Comparison of ENCODE assay signal across 8 cellular contexts in genomic region chr12:48936379-48936979, GRCh38. TPM values are rescaled to one million over a fixed set of nuclear protein-coding genes. Genes with fewer than 3 reads are reported as not detected.
DNase-seq lines count a peak whose midpoint lies in the region; ATAC-seq and TF ChIP-seq lines count a peak whose summit lies in the region.

No MANE protein-coding gene starts in this region.

- no peak overlapping the region for H2BK12ac ChIP-seq in neuronal stem cell (ENCODE audit: low read length)

- no peak overlapping the region for H2AFZ ChIP-seq in neuronal stem cell (ENCODE audit: low read length)

- H3K9me3 ChIP-seq in neuronal stem cell (replicated peaks in 1 of 2; ENCODE audit: control insufficient read depth in 2 of 2, insufficient read depth in 1 of 2, low read depth in 1 of 2, low read length in 2 of 2) = no peaks in the 10 kb centered on the region

- H3K27ac ChIP-seq in HL-60 (replicated peaks) (no peak overlapping the region), neuronal stem cell (replicated peaks; ENCODE audit: low read length) (no peak overlapping the region)

- no peaks in the 10 kb centered on the region for H3K79me1 ChIP-seq in neuronal stem cell (ENCODE audit: low read depth, low read length)

- H3K4me1 ChIP-seq in neuronal stem cell (ENCODE audit: control insufficient read depth in 2 of 2, insufficient read depth in 1 of 2, low read depth in 1 of 2, low read length in 2 of 2) = no peaks in the 10 kb centered on the region

- H3K23ac ChIP-seq in neuronal stem cell (ENCODE audit: low read depth, low read length, poor library complexity) = no peak overlapping the region

- H2BK15ac ChIP-seq in neuronal stem cell (ENCODE audit: low read length) = no peak overlapping the region

- H2AK5ac ChIP-seq in neuronal stem cell (ENCODE audit: low read depth, low read length) = no peak overlapping the region

- no peak overlapping the region for H2BK120ac ChIP-seq in neuronal stem cell (ENCODE audit: low read depth, low read length)

- no peak overlapping the region for H2BK5ac ChIP-seq in neuronal stem cell (ENCODE audit: low read length)

- H3K27me3 ChIP-seq in HL-60 (ENCODE audit: insufficient read depth, poor library complexity, severe bottlenecking) = no peaks in the 10 kb centered on the region
- no peaks in the 10 kb centered on the region for H3K27me3 ChIP-seq in neuronal stem cell (ENCODE audit: control insufficient read depth in 3 of 3, insufficient read depth in 3 of 3, low read depth in 1 of 3, low read length in 3 of 3)

- no peak overlapping the region for H3K4me2 ChIP-seq in neuronal stem cell (ENCODE audit: insufficient read depth, low read length, poor library complexity, severe bottlenecking)

- TF ChIP-seq CTCF in HL-60 (IDR thresholded peaks at IDR 0.05; ENCODE audit: insufficient read depth, low read length) (peak; percentile 93), fibroblast of pulmonary artery (IDR thresholded peaks at IDR 0.05; ENCODE audit: low read length, missing control alignments) (peak; percentile 94)

- no peak overlapping the region for H4K91ac ChIP-seq in neuronal stem cell (ENCODE audit: low read depth, low read length, poor library complexity)

- H3K9ac ChIP-seq in neuronal stem cell (ENCODE audit: low read depth, low read length, poor library complexity) = no peak overlapping the region

- peaks cover 57 to 93% of the 10 kb centered on the region in 2 donors for H3K36me3 ChIP-seq in neuronal stem cell (replicated peaks in 1 of 2; ENCODE audit: control insufficient read depth in 2 of 2, insufficient read depth in 2 of 2, low read length in 2 of 2)

- ATAC-seq in HG02938 (IDR thresholded peaks at IDR 0.05; ENCODE audit: unreplicated experiment) = no peak

- DNase-seq in COR-L47 (lab: John Stamatoyannopoulos, UW) = peak; percentile 27
- peak in 1 of 2 experiments; percentile 61 for DNase-seq in HL-60 (ENCODE audit: low read depth in 1 of 2, low spot score in 1 of 2)
- DNase-seq in RKO (ENCODE audit: low spot score) = peak; percentile 60
- peak; percentile 67 for DNase-seq in activated T-helper 1 cell treated with Interleukin-2 at 50 U/mL for 16 hours (ENCODE audit: low read depth)
- DNase-seq in fibroblast of pulmonary artery (ENCODE audit: low read depth) = peak; percentile 82
- DNase-seq in neuronal stem cell (ENCODE audit: low spot score) = peak; percentile 83
- peak; percentile 86 for DNase-seq in superior temporal gyrus (ENCODE audit: extremely low spot score)

- no peak overlapping the region for H3K4ac ChIP-seq in neuronal stem cell (ENCODE audit: low read length)

- H3K4me3 ChIP-seq in HL-60 (replicated peaks; ENCODE audit: insufficient read depth, low read length) (no peak overlapping the region), fibroblast of pulmonary artery (replicated peaks; ENCODE audit: low read depth, low read length) (no peak overlapping the region), neuronal stem cell (ENCODE audit: low read length in 2 of 2) (no peak overlapping the region)

- no peak overlapping the region for H3K14ac ChIP-seq in neuronal stem cell (ENCODE audit: low read length)

- H3K18ac ChIP-seq in neuronal stem cell (ENCODE audit: low read length) = no peak overlapping the region

- H4K8ac ChIP-seq in neuronal stem cell (ENCODE audit: low read depth, low read length) = no peak overlapping the region

RNA-seq across cellular contexts. Expression of gene FKBP11, which starts 11.2 kb away (rescaled TPM):
- polyA plus RNA-seq in neuronal stem cell (2013, experiment 1 of 2) = 12.1 TPM
- polyA plus RNA-seq in neuronal stem cell (2013, experiment 2 of 2) = 11.6 TPM

RNA-seq across cellular contexts. Expression of gene ARF3, which starts 20.8 kb away (rescaled TPM):
- 72.0 TPM for polyA plus RNA-seq in neuronal stem cell (2013, experiment 1 of 2)
- polyA plus RNA-seq in neuronal stem cell (2013, experiment 2 of 2) = 77.4 TPM

RNA-seq across cellular contexts. Expression of gene WNT10B, which starts 35.1 kb away (rescaled TPM):
- polyA plus RNA-seq in neuronal stem cell (2013, experiment 1 of 2) = 0.04 TPM
- not detected for polyA plus RNA-seq in neuronal stem cell (2013, experiment 2 of 2)

RNA-seq across cellular contexts. Expression of gene WNT1, which starts 41.6 kb away (rescaled TPM):
- polyA plus RNA-seq in neuronal stem cell (2013, experiment 1 of 2) = 0.11 TPM
- 0.03 TPM for polyA plus RNA-seq in neuronal stem cell (2013, experiment 2 of 2)
